Comparison of ENCODE assay signal across 1 cellular context in the genomic region with DNA sequence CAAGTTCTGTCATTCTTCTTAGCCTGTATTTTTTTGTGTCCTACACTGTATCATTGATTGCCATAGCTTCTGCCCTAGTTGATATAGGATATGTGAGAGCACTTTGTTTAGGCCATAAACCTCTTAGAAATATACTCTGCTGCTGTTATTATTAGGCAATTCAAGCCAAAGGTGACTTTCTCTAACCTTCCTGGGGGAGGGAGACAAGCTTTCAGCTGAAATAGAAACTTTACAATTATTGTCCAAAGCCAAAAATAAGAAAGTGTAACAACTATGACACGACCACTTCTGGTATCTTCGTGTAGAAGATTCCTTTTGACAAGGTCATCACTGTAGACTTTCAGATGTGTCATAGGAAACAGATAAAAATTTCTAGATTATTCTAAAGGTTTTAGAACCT.
TF ChIP-seq lines count a peak whose summit lies in the region.

No MANE protein-coding gene starts in this region.

TF ChIP-seq in HCT116, 20 proteins besides CTCF, POLR2A, EP300 and RAD21 (continued from another document):
- TF ChIP-seq, protein P1, sequence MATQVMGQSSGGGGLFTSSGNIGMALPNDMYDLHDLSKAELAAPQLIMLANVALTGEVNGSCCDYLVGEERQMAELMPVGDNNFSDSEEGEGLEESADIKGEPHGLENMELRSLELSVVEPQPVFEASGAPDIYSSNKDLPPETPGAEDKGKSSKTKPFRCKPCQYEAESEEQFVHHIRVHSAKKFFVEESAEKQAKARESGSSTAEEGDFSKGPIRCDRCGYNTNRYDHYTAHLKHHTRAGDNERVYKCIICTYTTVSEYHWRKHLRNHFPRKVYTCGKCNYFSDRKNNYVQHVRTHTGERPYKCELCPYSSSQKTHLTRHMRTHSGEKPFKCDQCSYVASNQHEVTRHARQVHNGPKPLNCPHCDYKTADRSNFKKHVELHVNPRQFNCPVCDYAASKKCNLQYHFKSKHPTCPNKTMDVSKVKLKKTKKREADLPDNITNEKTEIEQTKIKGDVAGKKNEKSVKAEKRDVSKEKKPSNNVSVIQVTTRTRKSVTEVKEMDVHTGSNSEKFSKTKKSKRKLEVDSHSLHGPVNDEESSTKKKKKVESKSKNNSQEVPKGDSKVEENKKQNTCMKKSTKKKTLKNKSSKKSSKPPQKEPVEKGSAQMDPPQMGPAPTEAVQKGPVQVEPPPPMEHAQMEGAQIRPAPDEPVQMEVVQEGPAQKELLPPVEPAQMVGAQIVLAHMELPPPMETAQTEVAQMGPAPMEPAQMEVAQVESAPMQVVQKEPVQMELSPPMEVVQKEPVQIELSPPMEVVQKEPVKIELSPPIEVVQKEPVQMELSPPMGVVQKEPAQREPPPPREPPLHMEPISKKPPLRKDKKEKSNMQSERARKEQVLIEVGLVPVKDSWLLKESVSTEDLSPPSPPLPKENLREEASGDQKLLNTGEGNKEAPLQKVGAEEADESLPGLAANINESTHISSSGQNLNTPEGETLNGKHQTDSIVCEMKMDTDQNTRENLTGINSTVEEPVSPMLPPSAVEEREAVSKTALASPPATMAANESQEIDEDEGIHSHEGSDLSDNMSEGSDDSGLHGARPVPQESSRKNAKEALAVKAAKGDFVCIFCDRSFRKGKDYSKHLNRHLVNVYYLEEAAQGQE (IDR thresholded peaks at IDR 0.05; ENCODE audit: low read depth) = no peak
- TF ChIP-seq EZH2 (IDR thresholded peaks at IDR 0.05) = no peak
